In the genomic region with DNA sequence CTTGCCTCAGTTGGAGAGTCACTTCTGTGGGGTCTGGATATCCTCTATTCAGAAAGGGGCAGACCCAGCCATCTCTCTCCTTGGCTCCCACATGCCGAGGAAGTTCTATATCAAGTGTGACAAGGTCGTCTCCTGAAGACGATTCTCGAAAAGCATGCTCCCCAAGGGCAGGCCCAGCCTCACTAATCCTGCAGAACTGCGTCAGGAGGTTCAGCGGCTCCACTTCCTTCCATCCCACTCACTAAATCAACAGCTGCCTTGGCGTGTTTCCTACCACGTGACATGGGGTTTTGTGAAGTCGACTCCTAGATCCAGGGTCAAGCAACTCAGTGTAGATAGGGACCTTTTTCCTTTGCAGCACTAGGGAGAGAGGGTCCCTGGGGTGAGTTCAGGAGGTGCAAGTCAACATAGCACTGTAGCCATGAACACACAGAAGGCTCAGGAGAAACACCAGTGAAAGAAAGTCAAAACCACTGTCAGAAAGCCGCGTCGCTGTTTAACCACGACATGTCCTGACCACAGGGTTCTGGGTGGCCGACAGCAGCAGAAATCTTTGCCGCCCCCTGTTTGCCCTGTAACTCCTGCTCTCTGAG, we compare ENCODE assay signal across 12 cellular contexts.
DNase-seq lines count a peak whose midpoint lies in the region; ATAC-seq and TF ChIP-seq lines count a peak whose summit lies in the region.
"Had no signal": no experiment of that assay in that cellular context is flagged by ENCODE, and none has a peak within 500 bp of the region (broad histone marks: within the 10 kb centered on the region; RNA-seq: fewer than 3 reads in every experiment).

No MANE protein-coding gene starts in this region.

- H3K27me3 Mint-ChIP-seq in CD14-positive monocyte (ENCODE audit: low read depth in 3 of 3): peaks cover 2 to 15% (median 4%) of the 10 kb centered on the region in 3 donors

- no peak for DNase-seq in CD14-positive monocyte (ENCODE audit: low spot score)
- DNase-seq in fibroblast of lung (ENCODE audit: low read depth in 2 of 2): peak; percentile 31 to 33
- no peak for DNase-seq in NCI-H2227 (lab: John Stamatoyannopoulos, UW; ENCODE audit: unreplicated experiment)
- DNase-seq in PC-9: no peak
- DNase-seq: activated CD4-positive, alpha-beta T cell treated with anti-CD3 and anti-CD28 coated beads, Interleukin-2, amount 10 ng/mL, durations not matched to agents 24 days and 14 days; NCI-H2171; ovary had no signal

- H3K9me3 ChIP-seq in fibroblast of lung (ENCODE audit: control insufficient read depth, insufficient read depth, low read depth, low read length) (no peaks in the 10 kb centered on the region), PC-9 (ENCODE audit: insufficient read depth, low read depth) (no peaks in the 10 kb centered on the region)
- H3K9me3 ChIP-seq: ovary had no signal

- no peaks in the 10 kb centered on the region for H3K9me3 Mint-ChIP-seq in CD14-positive monocyte
- H3K9me3 Mint-ChIP-seq: activated CD4-positive, alpha-beta T cell treated with anti-CD3 and anti-CD28 coated beads, Interleukin-2, amount 10 ng/mL, durations not matched to agents 24 days and 14 days had no signal

- peak overlapping the region; percentile 60 to 86 for H3K4me3 Mint-ChIP-seq in CD14-positive monocyte
- H3K4me3 Mint-ChIP-seq: activated CD4-positive, alpha-beta T cell treated with anti-CD3 and anti-CD28 coated beads, Interleukin-2, amount 10 ng/mL, durations not matched to agents 24 days and 14 days had no signal

- H3K36me3 ChIP-seq in KMS-11 (ENCODE audit: insufficient read depth) (no peaks in the 10 kb centered on the region), fibroblast of lung (ENCODE audit: control insufficient read depth, insufficient read depth, low read length) (peaks cover 2% of the 10 kb centered on the region), PC-9 (ENCODE audit: low read depth) (no peaks in the 10 kb centered on the region)
- H3K36me3 ChIP-seq: ovary had no signal

- no peaks in the 10 kb centered on the region for H3K9me2 ChIP-seq in PC-9 (ENCODE audit: insufficient read depth)

- H3K4me2 ChIP-seq in KMS-11 (peak overlapping the region; percentile 76), fibroblast of lung (ENCODE audit: extremely low read depth, insufficient read depth, low read length) (no peak overlapping the region), PC-9 (no peak overlapping the region)

- H3K79me2 ChIP-seq in KMS-11 (ENCODE audit: insufficient read depth, low read depth) (no peaks in the 10 kb centered on the region), fibroblast of lung (ENCODE audit: control insufficient read depth, insufficient read depth, low read length) (no peaks in the 10 kb centered on the region), PC-9 (ENCODE audit: low read depth) (no peaks in the 10 kb centered on the region)

- intact Hi-C loops in CD14-positive monocyte (cut with micrococcal nuclease) (no loop called here), PC-9 (cut with micrococcal nuclease; ENCODE audit: unreplicated experiment) (no loop called here)

- CTCF ChIA-PET in PC-9 (lab: Charles Lee): no interaction called here

- H3K27ac ChIP-seq in KMS-11: peak overlapping the region; percentile 71
- no peak overlapping the region for H3K27ac ChIP-seq in fibroblast of lung (ENCODE audit: insufficient read depth, low read length)
- no peak overlapping the region for H3K27ac ChIP-seq in PC-9
- H3K27ac ChIP-seq: epithelial cell of prostate, ovary had no signal

- H4K20me1 ChIP-seq in KMS-11 (ENCODE audit: insufficient read depth) (no peaks in the 10 kb centered on the region), fibroblast of lung (ENCODE audit: control insufficient read depth, extremely low read depth, insufficient read depth, low read length) (no peaks in the 10 kb centered on the region), PC-9 (ENCODE audit: insufficient read depth) (no peaks in the 10 kb centered on the region)

- H3K27me3 ChIP-seq in KMS-11 (ENCODE audit: insufficient read depth, low read depth) (no peaks in the 10 kb centered on the region), fibroblast of lung (ENCODE audit: control insufficient read depth, insufficient read depth, low read length) (no peaks in the 10 kb centered on the region), PC-9 (ENCODE audit: insufficient read depth, low read depth) (no peaks in the 10 kb centered on the region)
- H3K27me3 ChIP-seq: ovary had no signal

- H3K4me3 ChIP-seq in KMS-11 (IDR thresholded peaks at IDR 0.05; ENCODE audit: insufficient read depth, low read depth, low read length) (no peak overlapping the region), fibroblast of lung (replicated peaks in 1 of 4; ENCODE audit: control extremely low read depth in 1 of 4, insufficient read depth in 1 of 4, low read depth in 3 of 4, low read length in 4 of 4) (no peak overlapping the region), PC-9 (no peak overlapping the region)
- H3K4me3 ChIP-seq: ovary had no signal

- no peak for TF ChIP-seq CTCF in CD14-positive monocyte (IDR thresholded peaks at IDR 0.05)
- no peak for TF ChIP-seq CTCF in KMS-11 (conservative IDR thresholded peaks at IDR 0.05; ENCODE audit: low read depth, low read length)
- no peak for TF ChIP-seq CTCF in fibroblast of lung (conservative IDR thresholded peaks at IDR 0.05 in 1 of 2, IDR thresholded peaks at IDR 0.05 in 1 of 2; ENCODE audit: low read depth in 1 of 2, low read length in 2 of 2)
- no peak for TF ChIP-seq CTCF in PC-9 (conservative IDR thresholded peaks at IDR 0.05)

- H3K9ac ChIP-seq in KMS-11 (no peak overlapping the region; the same call in 1 of the 2 replicates), fibroblast of lung (ENCODE audit: insufficient read depth, low read length) (no peak overlapping the region)

- H3K4me1 ChIP-seq in KMS-11 (ENCODE audit: low read depth, poor library complexity, severe bottlenecking) (peaks cover 100% of the 10 kb centered on the region), fibroblast of lung (ENCODE audit: control insufficient read depth, extremely low read depth, insufficient read depth, low read length) (peaks cover 4% of the 10 kb centered on the region), PC-9 (replicated peaks; ENCODE audit: insufficient read depth) (peaks cover 10% of the 10 kb centered on the region)

- POLR2A ChIA-PET in PC-9 (lab: Charles Lee; ENCODE audit: unreplicated experiment): no interaction called here

- H3K36me3 Mint-ChIP-seq in CD14-positive monocyte: no peaks in the 10 kb centered on the region

- no peaks in the 10 kb centered on the region for H3F3A ChIP-seq in PC-9 (ENCODE audit: insufficient read depth, low read depth)

- H2AFZ ChIP-seq in KMS-11 (ENCODE audit: low read depth): peak overlapping the region; percentile 13; the same call in 1 of the 2 replicates
- no peak overlapping the region for H2AFZ ChIP-seq in fibroblast of lung (ENCODE audit: low read length)
- H2AFZ ChIP-seq in PC-9: no peak overlapping the region

- H3K27ac Mint-ChIP-seq in CD14-positive monocyte: no peak overlapping the region
- H3K27ac Mint-ChIP-seq: activated CD4-positive, alpha-beta T cell treated with anti-CD3 and anti-CD28 coated beads, Interleukin-2, amount 10 ng/mL, durations not matched to agents 24 days and 14 days had no signal

- BruUV-seq in PC-9 (replicated peaks; lab: Mats Ljungman, UMichigan): no TSS peak

- ATAC-seq in GM19395 (IDR thresholded peaks at IDR 0.05; ENCODE audit: unreplicated experiment): peak; percentile 67
- no peak for ATAC-seq in GM21367 (IDR thresholded peaks at IDR 0.05; ENCODE audit: unreplicated experiment)
- no peak for ATAC-seq in GM21619 (IDR thresholded peaks at IDR 0.05; ENCODE audit: unreplicated experiment)

- H3K4me1 Mint-ChIP-seq in CD14-positive monocyte: peaks cover 8% of the 10 kb centered on the region

Comparison
In these comparisons a context has a peak if more than half of its experiments do, and no peak if none do; other contexts are left out.
1. DNase-seq: peak in fibroblast of lung (2 of 2); none in CD14-positive monocyte (single experiment), NCI-H2227 (single experiment) and PC-9 (0 of 2).